1 cellular context compared by ENCODE assay signal in genomic region chr5:64971538-64971937, GRCh38.
TF ChIP-seq lines count a peak whose summit lies in the region.

No MANE protein-coding gene starts in this region.

TF ChIP-seq in endothelial cell of umbilical vein, 7 proteins besides CTCF, POLR2A, EP300 and RAD21:
- TF ChIP-seq JUN (IDR thresholded peaks at IDR 0.05; ENCODE audit: borderline replicate concordance, insufficient read depth, insufficient read length, low read depth) (no peak), FOS (IDR thresholded peaks at IDR 0.05; ENCODE audit: borderline replicate concordance, insufficient read depth, low read length) (no peak), MAX (IDR thresholded peaks at IDR 0.05; ENCODE audit: insufficient read depth, insufficient read length) (no peak), MYC (IDR thresholded peaks at IDR 0.05; ENCODE audit: low read depth, low read length) (no peak), POLR2AphosphoS5 (IDR thresholded peaks at IDR 0.05; ENCODE audit: insufficient read depth, low read depth, low read length) (no peak), EZH2 (IDR thresholded peaks at IDR 0.05; ENCODE audit: borderline replicate concordance, low read depth, low read length, severe bottlenecking) (no peak), GATA2 (IDR thresholded peaks at IDR 0.05; ENCODE audit: insufficient read depth, insufficient read length, low read depth, low read length) (no peak)
